In the genomic region with DNA sequence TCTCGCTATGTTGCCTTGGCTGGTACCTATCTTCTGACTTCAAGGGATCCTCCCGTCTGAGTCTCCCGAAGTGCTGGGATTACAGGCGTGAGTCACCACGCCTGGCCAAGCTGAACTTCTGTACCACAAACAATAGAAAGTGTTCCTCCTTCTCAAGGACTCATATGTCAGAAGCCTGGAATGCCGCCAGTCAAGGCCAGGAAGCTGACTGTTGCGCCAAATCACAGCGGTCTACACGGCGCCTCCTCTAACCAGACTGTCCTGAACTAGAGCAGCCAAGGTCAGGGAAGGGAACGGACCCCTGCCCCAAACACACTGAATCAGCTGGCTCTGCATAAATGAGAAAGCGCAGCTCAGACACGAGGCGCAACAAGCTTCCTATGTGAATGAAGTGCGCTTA, we compare ENCODE assay signal across 12 cellular contexts. TPM values are rescaled to one million over a fixed set of nuclear protein-coding genes. Genes with fewer than 3 reads are reported as not detected.
DNase-seq lines count a peak whose midpoint lies in the region; ATAC-seq, FAIRE-seq and TF ChIP-seq lines count a peak whose summit lies in the region.
"Had no signal": no experiment of that assay in that cellular context is flagged by ENCODE, and none has a peak within 500 bp of the region (broad histone marks: within the 10 kb centered on the region; RNA-seq: fewer than 3 reads in every experiment).

No MANE protein-coding gene starts in this region.

- H3K4me1 ChIP-seq in pancreas (peaks cover 21 to 67% (median 45%) of the 10 kb centered on the region in 3 donors), OCI-LY7 (ENCODE audit: insufficient read depth, low read length, poor library complexity, severe bottlenecking) (no peaks in the 10 kb centered on the region)
- H3K4me1 ChIP-seq: uterus had no signal

- no peak overlapping the region for H3K27ac Mint-ChIP-seq in stimulated activated effector memory CD8-positive, alpha-beta T cell treated with anti-CD3 and anti-CD28 coated beads, Interleukin-12 subunit alpha, Interleukin-12 subunit beta, amount 100 ng/mL, for 72 hours

- TF ChIP-seq CTCF in RWPE1 (conservative IDR thresholded peaks at IDR 0.05; ENCODE audit: low read depth) = no peak
- TF ChIP-seq CTCF in fibroblast of the aortic adventitia (IDR thresholded peaks at IDR 0.05; ENCODE audit: insufficient read depth, low read length) = no peak
- no peak for TF ChIP-seq CTCF in pancreas (IDR thresholded peaks at IDR 0.05)
- no peak for TF ChIP-seq CTCF in OCI-LY7 (conservative IDR thresholded peaks at IDR 0.05; ENCODE audit: low read length)

- no peaks in the 10 kb centered on the region for H3K27me3 ChIP-seq in pancreas
- H3K27me3 ChIP-seq: uterus had no signal

- no peaks in the 10 kb centered on the region for H3K36me3 ChIP-seq in pancreas
- no peaks in the 10 kb centered on the region for H3K36me3 ChIP-seq in OCI-LY7 (ENCODE audit: insufficient read depth, low read length)
- H3K36me3 ChIP-seq: uterus had no signal

- CTCF ChIA-PET in RWPE1 (lab: Yijun Ruan, JAX) = interaction anchor here (0.6 to 0.7 kb wide), 2 partner anchors 20 to 91 kb away, joined by 3 read pairs; no protein-coding TSS in a partner anchor
- CTCF ChIA-PET in OCI-LY7 (lab: Charles Lee; ENCODE audit: unreplicated experiment) = no interaction called here

- TF ChIP-seq POLR2A in GM12891 (IDR thresholded peaks at IDR 0.05; ENCODE audit: low read depth, low read length) = no peak

- H3K36me3 Mint-ChIP-seq in stimulated activated effector memory CD8-positive, alpha-beta T cell treated with anti-CD3 and anti-CD28 coated beads, Interleukin-12 subunit alpha, Interleukin-12 subunit beta, amount 100 ng/mL, for 72 hours = no peaks in the 10 kb centered on the region

- no peaks in the 10 kb centered on the region for H3K9me2 ChIP-seq in OCI-LY7 (ENCODE audit: insufficient read depth, low read length)

- H3K9me3 Mint-ChIP-seq in stimulated activated effector memory CD8-positive, alpha-beta T cell treated with anti-CD3 and anti-CD28 coated beads, Interleukin-12 subunit alpha, Interleukin-12 subunit beta, amount 100 ng/mL, for 72 hours = peaks cover 2% of the 10 kb centered on the region

- no TSS peak for BruUV-seq in OCI-LY7 (replicated peaks; lab: Mats Ljungman, UMichigan)

- intact Hi-C loops in pancreas (cut with DNase I) (no loop called here), OCI-LY7 (cut with micrococcal nuclease; ENCODE audit: unreplicated experiment) (no loop called here)

- H3K79me2 ChIP-seq in OCI-LY7 (ENCODE audit: insufficient read depth, low read depth, low read length) = no peaks in the 10 kb centered on the region

- peak overlapping the region; percentile 56 for H3K27ac ChIP-seq in RWPE1
- H3K27ac ChIP-seq in pancreas = peak overlapping the region; percentile 20 to 63 (median 48)
- no peak overlapping the region for H3K27ac ChIP-seq in OCI-LY7 (ENCODE audit: low read depth, low read length, poor library complexity, severe bottlenecking)
- H3K27ac ChIP-seq: KMS-11, uterus had no signal

- H3K9me3 ChIP-seq in pancreas (no peaks in the 10 kb centered on the region), OCI-LY7 (ENCODE audit: low read length) (no peaks in the 10 kb centered on the region)
- H3K9me3 ChIP-seq: uterus had no signal

- no peak overlapping the region for H3K4me3 ChIP-seq in fibroblast of the aortic adventitia (ENCODE audit: low read depth, low read length)
- H3K4me3 ChIP-seq in pancreas = no peak overlapping the region
- no peak overlapping the region for H3K4me3 ChIP-seq in OCI-LY7 (ENCODE audit: low read depth, low read length, poor library complexity, severe bottlenecking)
- H3K4me3 ChIP-seq: uterus had no signal

- H3K4me3 Mint-ChIP-seq in stimulated activated effector memory CD8-positive, alpha-beta T cell treated with anti-CD3 and anti-CD28 coated beads, Interleukin-12 subunit alpha, Interleukin-12 subunit beta, amount 100 ng/mL, for 72 hours = no peak overlapping the region

- peak; percentile 87 to 91 (median 90) for ATAC-seq in pancreas
- no peak for ATAC-seq in stimulated activated effector memory CD8-positive, alpha-beta T cell treated with anti-CD3 and anti-CD28 coated beads, Interleukin-12 subunit alpha, Interleukin-12 subunit beta, amount 100 ng/mL, for 72 hours

- no peaks in the 10 kb centered on the region for H4K20me1 ChIP-seq in OCI-LY7 (ENCODE audit: insufficient read depth, low read length)

- WGBS in pancreas, 2 donors = 28 to 29% methylated on average over 15 of the region's 15 CpGs

- no peak overlapping the region for H2AFZ ChIP-seq in OCI-LY7 (ENCODE audit: low read length)

- DNase-seq in COLO829 (ENCODE audit: low spot score) (peak; percentile 81), RWPE1 (ENCODE audit: low spot score) (peak; percentile 89), fibroblast of the aortic adventitia (ENCODE audit: low read depth) (peak; percentile 90), pancreas (peak; percentile 85 to 91 (median 88)), NCI-H2171 treated with DMSO at 0.1 percent for 48 hours (lab: John Stamatoyannopoulos, UW) (no peak), OCI-LY7 (ENCODE audit: low spot score) (no peak), GM12891 (ENCODE audit: insufficient read length, low spot score) (no peak)
- no peak for DNase-seq in stimulated activated effector memory CD8-positive, alpha-beta T cell treated with anti-CD3 and anti-CD28 coated beads, Interleukin-12 subunit alpha, Interleukin-12 subunit beta, amount 100 ng/mL, for 72 hours (ENCODE audit: low spot score in 2 of 2)
- DNase-seq: DMS 273 treated with DMSO at 0.1 percent for 48 hours had no signal

- FAIRE-seq in pancreas (lab: Jason Lieb, UNC) (no peak), GM12891 (lab: Jason Lieb, UNC) (no peak)
- FAIRE-seq: colon had no signal

- POLR2A ChIA-PET in RWPE1 (lab: Yijun Ruan, JAX; ENCODE audit: low non-redundant PET) = interaction anchor here (0.5 kb wide), 1 partner anchor 26 kb away, joined by 3 read pairs; no protein-coding TSS in a partner anchor
- POLR2A ChIA-PET in OCI-LY7 (lab: Charles Lee) = interaction anchor here (0.5 kb wide), 1 partner anchor 11 kb away, joined by 4 read pairs; no protein-coding TSS in a partner anchor

- peaks cover 7% of the 10 kb centered on the region for H3K4me1 Mint-ChIP-seq in stimulated activated effector memory CD8-positive, alpha-beta T cell treated with anti-CD3 and anti-CD28 coated beads, Interleukin-12 subunit alpha, Interleukin-12 subunit beta, amount 100 ng/mL, for 72 hours

- no peak overlapping the region for H3K4me2 ChIP-seq in OCI-LY7 (ENCODE audit: low read length)
- H3K4me2 ChIP-seq: KMS-11 had no signal

TF ChIP-seq in GM12891, 5 proteins besides CTCF, POLR2A, EP300 and RAD21:
- no peak for TF ChIP-seq POU2F2 (IDR thresholded peaks at IDR 0.05; ENCODE audit: low read depth, low read length)
- TF ChIP-seq PAX5 (IDR thresholded peaks at IDR 0.05; ENCODE audit: insufficient read depth, low read length, severe bottlenecking) = no peak
- no peak for TF ChIP-seq TAF1 (IDR thresholded peaks at IDR 0.05; ENCODE audit: low read depth, low read length)
- TF ChIP-seq SPI1 (IDR thresholded peaks at IDR 0.05; ENCODE audit: low read depth, low read length) = no peak
- TF ChIP-seq POLR2AphosphoS5 (IDR thresholded peaks at IDR 0.05; ENCODE audit: low read depth, low read length) = no peak

RNA-seq across cellular contexts. Expression of a gene that starts 14.6 kb away (rescaled TPM):
- 1.6 and 3.5 TPM in 2 replicates for total RNA-seq in fibroblast of the aortic adventitia (ENCODE audit: low replicate concordance)
- total RNA-seq in pancreas = 10 to 100 TPM in 5 of 6 donors, 1 to 10 TPM in 1; 9.3 to 23.1 (median 14.2) TPM
- 10 to 100 TPM; 10.9 to 23.6 TPM for polyA plus RNA-seq in pancreas
- not detected in 2 replicates for total RNA-seq in OCI-LY7 (2014; rRNA removed; shearing (Covaris generic))
- total RNA-seq in OCI-LY7 (2022) = not detected in 2 replicates
- polyA plus RNA-seq in GM12891 (2012; ENCODE audit: low read depth, missing spikeins) = 24.1 TPM

Comparison
In these comparisons a context has a peak if more than half of its experiments do, and no peak if none do; other contexts are left out.
1. DNase-seq: peak in COLO829 (single experiment), RWPE1 (single experiment), fibroblast of the aortic adventitia (single experiment) and pancreas (6 of 6); none in NCI-H2171 treated with DMSO at 0.1 percent for 48 hours (single experiment), OCI-LY7 (single experiment), stimulated activated effector memory CD8-positive, alpha-beta T cell treated with anti-CD3 and anti-CD28 coated beads, Interleukin-12 subunit alpha, Interleukin-12 subunit beta, amount 100 ng/mL, for 72 hours (0 of 2) and GM12891 (single experiment).